27 cellular contexts compared by ENCODE assay signal in genomic region chr3:156390846-156391245, GRCh38.
"Had no signal": no experiment of that assay in that cellular context is flagged by ENCODE, and none has a peak within 500 bp of the region (broad histone marks: within the 10 kb centered on the region; RNA-seq: fewer than 3 reads in every experiment).

No MANE protein-coding gene starts in this region.

- H3K4me3 Mint-ChIP-seq: natural killer cell; nephron; neural progenitor cell; stimulated activated effector memory CD8-positive, alpha-beta T cell treated with anti-CD3 and anti-CD28 coated beads, Interleukin-12 subunit alpha, Interleukin-12 subunit beta, amount 100 ng/mL, for 72 hours; stimulated activated naive B cell treated with anti-CD40 and anti-IgM and Interleukin-4, amounts not matched to agents 10 μg/mL and 1 μg/mL and 100 μg/mL, for 72 hours; stimulated activated naive CD8-positive, alpha-beta T cell treated with anti-CD3 and anti-CD28 coated beads, Interleukin-15, Interleukin-2, amounts not matched to agents 100 ng/mL and 50 ng/mL, for 24 hours; type B pancreatic cell had no signal

- H3K36me3 ChIP-seq: neural progenitor cell, ovary, right lobe of liver, sigmoid colon, stomach, thoracic aorta, tibial artery, transverse colon, upper lobe of right lung, vagina had no signal

- DNase-seq: natural killer cell; occipital lobe; ovary; posterior cingulate gyrus; psoas muscle; right cardiac atrium; right lobe of liver; sigmoid colon; small intestine; stimulated activated CD4-positive, alpha-beta T cell treated with anti-CD3 and anti-CD28 coated beads, Interleukin-15, amount 100 ng/mL, for 24 hours; stimulated activated CD4-positive, alpha-beta T cell treated with anti-CD3 and anti-CD28 coated beads, Interleukin-2, amount 100 ng/mL, for 24 hours; stimulated activated CD4-positive, alpha-beta T cell treated with anti-CD3 and anti-CD28 coated beads, Interleukin-2, amount 100 ng/mL, for 48 hours; stimulated activated CD4-positive, alpha-beta T cell treated with anti-CD3 and anti-CD28 coated beads, Interleukin-4, amount 100 ng/mL, for 24 hours; stimulated activated naive B cell treated with anti-CD40 and anti-IgM and Interleukin-4, amounts not matched to agents 10 μg/mL and 1 μg/mL and 100 μg/mL, for 72 hours; stimulated activated naive CD4-positive, alpha-beta T cell treated with Interleukin-2 at 50 U/mL for 16 hours; stomach; tibial artery; transverse colon; upper lobe of right lung had no signal

- H3K36me3 Mint-ChIP-seq: natural killer cell; neural progenitor cell; stimulated activated effector memory CD8-positive, alpha-beta T cell treated with anti-CD3 and anti-CD28 coated beads, Interleukin-12 subunit alpha, Interleukin-12 subunit beta, amount 100 ng/mL, for 72 hours; stimulated activated naive B cell treated with anti-CD40 and anti-IgM and Interleukin-4, amounts not matched to agents 10 μg/mL and 1 μg/mL and 100 μg/mL, for 72 hours; type B pancreatic cell had no signal

- H3K27ac Mint-ChIP-seq: natural killer cell; nephron; neural progenitor cell; stimulated activated effector memory CD8-positive, alpha-beta T cell treated with anti-CD3 and anti-CD28 coated beads, Interleukin-12 subunit alpha, Interleukin-12 subunit beta, amount 100 ng/mL, for 72 hours; stimulated activated naive B cell treated with anti-CD40 and anti-IgM and Interleukin-4, amounts not matched to agents 10 μg/mL and 1 μg/mL and 100 μg/mL, for 72 hours; stimulated activated naive CD8-positive, alpha-beta T cell treated with anti-CD3 and anti-CD28 coated beads, Interleukin-15, Interleukin-2, amounts not matched to agents 100 ng/mL and 50 ng/mL, for 24 hours; type B pancreatic cell had no signal

- H3K4me1 ChIP-seq: neural progenitor cell, parathyroid adenoma, psoas muscle, right lobe of liver, sigmoid colon, stomach, transverse colon, upper lobe of right lung, vagina had no signal

- H3K9me3 ChIP-seq: ovary, psoas muscle, right lobe of liver, sigmoid colon, stomach, thoracic aorta, tibial artery, transverse colon, upper lobe of right lung, vagina had no signal

- ATAC-seq: natural killer cell; psoas muscle; right cardiac atrium; right lobe of liver; stimulated activated effector memory CD8-positive, alpha-beta T cell treated with anti-CD3 and anti-CD28 coated beads, Interleukin-12 subunit alpha, Interleukin-12 subunit beta, amount 100 ng/mL, for 72 hours; stimulated activated naive B cell treated with anti-CD40 and anti-IgM and Interleukin-4, amounts not matched to agents 10 μg/mL and 1 μg/mL and 100 μg/mL, for 72 hours; upper lobe of right lung had no signal

- H3K27me3 ChIP-seq: neural progenitor cell, ovary, right lobe of liver, sigmoid colon, stomach, tibial artery, transverse colon, upper lobe of right lung, vagina had no signal

- H3K9me3 Mint-ChIP-seq: natural killer cell; nephron; neural progenitor cell; stimulated activated effector memory CD8-positive, alpha-beta T cell treated with anti-CD3 and anti-CD28 coated beads, Interleukin-12 subunit alpha, Interleukin-12 subunit beta, amount 100 ng/mL, for 72 hours; stimulated activated naive B cell treated with anti-CD40 and anti-IgM and Interleukin-4, amounts not matched to agents 10 μg/mL and 1 μg/mL and 100 μg/mL, for 72 hours; stimulated activated naive CD8-positive, alpha-beta T cell treated with anti-CD3 and anti-CD28 coated beads, Interleukin-15, Interleukin-2, amounts not matched to agents 100 ng/mL and 50 ng/mL, for 24 hours; type B pancreatic cell had no signal

- H3K4me2 ChIP-seq: neural progenitor cell had no signal

- H3K9ac ChIP-seq: neural progenitor cell, parathyroid adenoma had no signal

- H3K4me3 ChIP-seq: neural progenitor cell, ovary, psoas muscle, right lobe of liver, sigmoid colon, stomach, thoracic aorta, tibial artery, transverse colon, upper lobe of right lung, vagina had no signal

- H3K4me1 Mint-ChIP-seq: natural killer cell; neural progenitor cell; stimulated activated effector memory CD8-positive, alpha-beta T cell treated with anti-CD3 and anti-CD28 coated beads, Interleukin-12 subunit alpha, Interleukin-12 subunit beta, amount 100 ng/mL, for 72 hours; stimulated activated naive B cell treated with anti-CD40 and anti-IgM and Interleukin-4, amounts not matched to agents 10 μg/mL and 1 μg/mL and 100 μg/mL, for 72 hours had no signal

- H3K27ac ChIP-seq: neural progenitor cell, ovary, parathyroid adenoma, psoas muscle, right lobe of liver, sigmoid colon, stomach, thoracic aorta, tibial artery, transverse colon, upper lobe of right lung, vagina had no signal

- H3K79me2 ChIP-seq: parathyroid adenoma had no signal

- H2AFZ ChIP-seq: parathyroid adenoma had no signal
